ENCODE assay signal across 21 cellular contexts in genomic region chr6:134883314-134883713, GRCh38.
"Had no signal": no experiment of that assay in that cellular context is flagged by ENCODE, and none has a peak within 500 bp of the region (broad histone marks: within the 10 kb centered on the region; RNA-seq: fewer than 3 reads in every experiment).

No MANE protein-coding gene starts in this region.

- H3K4me2 ChIP-seq: KMS-11 had no signal

- DNase-seq: Kasumi-1, NCI-H1092, NCI-H1105 treated with DMSO at 0.1 percent for 48 hours, NCI-H1417 treated with DMSO at 0.1 percent for 48 hours, NCI-H146, NCI-H1694 treated with DMSO at 0.1 percent for 48 hours, NCI-H1930, NCI-H2081, NCI-H2107, NCI-H2227 treated with DMSO at 0.1 percent for 48 hours, NCI-H446, NCI-H510A, NCI-H524 treated with DMSO at 0.1 percent for 48 hours, NCI-H69, NCI-H774, SHP77 treated with DMSO at 0.1 percent for 48 hours, SJCRH30 had no signal

- H3K4me3 ChIP-seq: K562, SJCRH30 had no signal

- H3K4me3 Mint-ChIP-seq: IgD-negative memory B cell had no signal

- H3K36me3 ChIP-seq: SJCRH30 had no signal

- H3K4me1 ChIP-seq: SJCRH30 had no signal

- H3K27ac ChIP-seq: HL-60, KMS-11, SJCRH30 had no signal

- H3K9me3 ChIP-seq: SJCRH30 had no signal

- H3K27ac Mint-ChIP-seq: IgD-negative memory B cell had no signal

- H3K27me3 ChIP-seq: SJCRH30 had no signal

- H3K9me3 Mint-ChIP-seq: IgD-negative memory B cell had no signal

- H3K9ac ChIP-seq: KMS-11 had no signal
